ENCODE assay signal across 22 cellular contexts in genomic region chr17:77303620-77304019, GRCh38.
DNase-seq lines count a peak whose midpoint lies in the region; ATAC-seq and TF ChIP-seq lines count a peak whose summit lies in the region.
"Had no signal": no experiment of that assay in that cellular context is flagged by ENCODE, and none has a peak within 500 bp of the region (broad histone marks: within the 10 kb centered on the region; RNA-seq: fewer than 3 reads in every experiment).

No MANE protein-coding gene starts in this region.

- CTCF ChIA-PET in SK-N-SH (lab: Yijun Ruan, JAX), result interaction anchor here (0.9 to 1.3 kb wide), 2 partner anchors 22 to 57 kb away, joined by 3 read pairs; no protein-coding TSS in a partner anchor

- H3K27me3 ChIP-seq in SK-N-SH (ENCODE audit: insufficient read depth) (no peaks in the 10 kb centered on the region), SJSA1 (replicated peaks) (no peaks in the 10 kb centered on the region)
- H3K27me3 ChIP-seq: cardiac muscle cell, upper lobe of right lung had no signal

- POLR2A ChIA-PET in SK-N-SH (lab: Yijun Ruan, JAX), result no interaction called here

- DNase-seq in SK-N-SH (no peak), SJSA1 (ENCODE audit: low read depth in 1 of 2, low spot score in 2 of 2) (no peak), fibroblast of the aortic adventitia (ENCODE audit: low read depth) (peak; percentile 29), mucosa of gallbladder (ENCODE audit: low spot score) (no peak)
- no peak for DNase-seq in stimulated activated CD4-positive, alpha-beta T cell treated with anti-CD3 and anti-CD28 coated beads, Interleukin-1b, Interleukin-23, amount 100 ng/mL, for 48 hours
- DNase-seq: 8988T; activated CD4-positive, alpha-beta T cell treated with anti-CD3 and anti-CD28 coated beads for 48 hours; effector CD8-positive, alpha-beta T cell; GF-D8; hippocampal formation; naive B cell; NCI-H2029; NCI-H510A; stimulated activated CD4-positive, alpha-beta T cell treated with anti-CD3 and anti-CD28 coated beads, Interleukin-4, amount 100 ng/mL, for 4 hours; upper lobe of right lung had no signal

- H3K9ac ChIP-seq in SK-N-SH, result peak overlapping the region; percentile 3; the same call in 1 of the 2 replicates
- H3K9ac ChIP-seq: parathyroid adenoma had no signal

- H2AFZ ChIP-seq in SK-N-SH (ENCODE audit: low read depth), result peak overlapping the region; percentile 29; the same call in 1 of the 2 replicates
- H2AFZ ChIP-seq: parathyroid adenoma had no signal

- H3K4me1 ChIP-seq in SK-N-SH (ENCODE audit: control insufficient read depth in 1 of 2, insufficient read depth in 2 of 2, low read depth in 1 of 2, low read length in 1 of 2) (peaks cover 37 to 51% of the 10 kb centered on the region in 2 experiments), SJSA1 (replicated peaks) (peaks cover 33% of the 10 kb centered on the region)
- H3K4me1 ChIP-seq: upper lobe of right lung had no signal

- H3K27ac ChIP-seq in SK-N-SH (ENCODE audit: low read depth in 2 of 2, low read length in 1 of 2) (peak overlapping the region; percentile 62 to 65), SJSA1 (peak overlapping the region; percentile 77)
- H3K27ac ChIP-seq: cardiac muscle cell, parathyroid adenoma, upper lobe of right lung had no signal

- TF ChIP-seq EP300 in SK-N-SH (IDR thresholded peaks at IDR 0.05; ENCODE audit: borderline replicate concordance in 1 of 2, low read depth in 1 of 2, low read length in 1 of 2), result no peak

- peaks cover 28% of the 10 kb centered on the region for H3F3A ChIP-seq in SK-N-SH (replicated peaks; ENCODE audit: insufficient read depth)

- no peak for TF ChIP-seq RAD21 in SK-N-SH (IDR thresholded peaks at IDR 0.05; ENCODE audit: low read length)

- TF ChIP-seq CTCF in SK-N-SH (IDR thresholded peaks at IDR 0.05), result no peak
- no peak for TF ChIP-seq CTCF in fibroblast of the aortic adventitia (IDR thresholded peaks at IDR 0.05; ENCODE audit: insufficient read depth, low read length)

- H3K4me3 ChIP-seq in SK-N-SH (ENCODE audit: low read depth in 2 of 2, low read length in 1 of 2) (no peak overlapping the region), SJSA1 (no peak overlapping the region), fibroblast of the aortic adventitia (ENCODE audit: low read depth, low read length) (no peak overlapping the region)
- H3K4me3 ChIP-seq: cardiac muscle cell, upper lobe of right lung had no signal

- no peaks in the 10 kb centered on the region for H3K9me2 ChIP-seq in SK-N-SH

- 75% methylated on average over 6 of the region's 6 CpGs for WGBS in SK-N-SH (ENCODE audit: low lambda C conversion rate)

- no peaks in the 10 kb centered on the region for H4K20me1 ChIP-seq in SK-N-SH (ENCODE audit: insufficient read depth)

- ATAC-seq in SK-N-SH treated with all-trans-retinoic acid at 6 μM for 48 hours (no peak), HG03095 (IDR thresholded peaks at IDR 0.05; ENCODE audit: unreplicated experiment) (no peak), GM18511 (IDR thresholded peaks at IDR 0.05; ENCODE audit: unreplicated experiment) (no peak)
- ATAC-seq: activated T-helper 17 cell treated with anti-CD3 and anti-CD28 coated beads, Interleukin-2, amount 50 U/mL, for 72 hours; Right ventricle myocardium inferior; upper lobe of right lung had no signal

- H3K36me3 ChIP-seq in SK-N-SH (replicated peaks in 1 of 2; ENCODE audit: control insufficient read depth in 1 of 2, insufficient read depth in 2 of 2, low read length in 1 of 2) (peaks cover 0 to 4% of the 10 kb centered on the region in 2 experiments), SJSA1 (no peaks in the 10 kb centered on the region)
- H3K36me3 ChIP-seq: cardiac muscle cell, upper lobe of right lung had no signal

- H3K4me2 ChIP-seq in SK-N-SH, result peak overlapping the region; percentile 41

- 0 out of 2 replicates have a peak, but pooled peaks cover 6% of the 10 kb centered on the region for H3K79me2 ChIP-seq in SK-N-SH (ENCODE audit: insufficient read depth)

- no peaks in the 10 kb centered on the region for H3K9me3 ChIP-seq in SK-N-SH
- no peaks in the 10 kb centered on the region for H3K9me3 ChIP-seq in SJSA1 (replicated peaks)
- H3K9me3 ChIP-seq: upper lobe of right lung had no signal

TF ChIP-seq in SK-N-SH, 30 proteins besides CTCF, POLR2A, EP300 and RAD21:
- TF ChIP-seq ZBTB33 (IDR thresholded peaks at IDR 0.05; ENCODE audit: borderline replicate concordance, low read depth) (no peak), USF1 (IDR thresholded peaks at IDR 0.05; ENCODE audit: borderline replicate concordance, low read depth) (peak; percentile 60; the same call in 1 of the 2 replicates), SMC3 (IDR thresholded peaks at IDR 0.05; ENCODE audit: low read depth, low read length) (no peak), RFX5 (IDR thresholded peaks at IDR 0.05; ENCODE audit: low read length) (no peak), YY1 (IDR thresholded peaks at IDR 0.05; ENCODE audit: low read depth) (no peak), JUND (IDR thresholded peaks at IDR 0.05) (no peak), MEF2A (IDR thresholded peaks at IDR 0.05; ENCODE audit: borderline replicate concordance, low read depth) (no peak), NRF1 (IDR thresholded peaks at IDR 0.05; ENCODE audit: low read depth, low read length) (no peak)
- TF ChIP-seq, protein P1, sequence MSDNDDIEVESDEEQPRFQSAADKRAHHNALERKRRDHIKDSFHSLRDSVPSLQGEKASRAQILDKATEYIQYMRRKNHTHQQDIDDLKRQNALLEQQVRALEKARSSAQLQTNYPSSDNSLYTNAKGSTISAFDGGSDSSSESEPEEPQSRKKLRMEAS (IDR thresholded peaks at IDR 0.05; ENCODE audit: low read depth), result no peak

TF ChIP-seq in SK-N-SH treated with all-trans-retinoic acid at 6 μM for 48 hours, 23 proteins besides CTCF, POLR2A, EP300 and RAD21 (continues in another document):
- TF ChIP-seq PATZ1 (CRISPR knock-in tag; IDR thresholded peaks at IDR 0.05; ENCODE audit: borderline replicate concordance), result no peak
- TF ChIP-seq TCF4 (CRISPR knock-in tag; IDR thresholded peaks at IDR 0.05; ENCODE audit: borderline replicate concordance), result no peak
- TF ChIP-seq ESRRG (CRISPR knock-in tag; IDR thresholded peaks at IDR 0.05), result no peak
- no peak for TF ChIP-seq SNAI2 (CRISPR knock-in tag; IDR thresholded peaks at IDR 0.05)
- no peak for TF ChIP-seq RARB (CRISPR knock-in tag; IDR thresholded peaks at IDR 0.05)
- no peak for TF ChIP-seq BACH2 (CRISPR knock-in tag; IDR thresholded peaks at IDR 0.05; ENCODE audit: borderline replicate concordance)
- no peak for TF ChIP-seq CSRNP3 (CRISPR knock-in tag; IDR thresholded peaks at IDR 0.05)
- TF ChIP-seq CREB5 (CRISPR knock-in tag; IDR thresholded peaks at IDR 0.05; ENCODE audit: low read depth), result no peak
